ENCODE assay signal across 1 cellular context in genomic region chr2:160063895-160064577, GRCh38.
TF ChIP-seq lines count a peak whose summit lies in the region.

No MANE protein-coding gene starts in this region.

TF ChIP-seq in endothelial cell of umbilical vein, 7 proteins besides CTCF, POLR2A, EP300 and RAD21:
- TF ChIP-seq MYC (IDR thresholded peaks at IDR 0.05; ENCODE audit: low read depth, low read length) (no peak), POLR2AphosphoS5 (IDR thresholded peaks at IDR 0.05; ENCODE audit: insufficient read depth, low read depth, low read length) (no peak), GATA2 (IDR thresholded peaks at IDR 0.05; ENCODE audit: insufficient read depth, insufficient read length, low read depth, low read length) (peak; percentile 16), MAX (IDR thresholded peaks at IDR 0.05; ENCODE audit: insufficient read depth, insufficient read length) (no peak)
TF ChIP-seq in endothelial cell of umbilical vein: peak in this region for 1.
